Comparison of ENCODE assay signal across 30 cellular contexts in genomic region chr22:23133922-23134321, GRCh38. TPM values are rescaled to one million over a fixed set of nuclear protein-coding genes. Genes with fewer than 3 reads are reported as not detected.
"Had no signal": no experiment of that assay in that cellular context is flagged by ENCODE, and none has a peak within 500 bp of the region (broad histone marks: within the 10 kb centered on the region; RNA-seq: fewer than 3 reads in every experiment).

No MANE protein-coding gene starts in this region.

- H3K4me1 ChIP-seq: parathyroid adenoma had no signal

- ATAC-seq: left colon; lower lobe of right lung; naive thymus-derived CD8-positive, alpha-beta T cell; sciatic nerve; stimulated activated naive B cell treated with anti-CD40 and anti-IgM and Interleukin-4, amounts not matched to agents 10 μg/mL and 1 μg/mL and 100 μg/mL, for 72 hours had no signal

- H3K9me3 ChIP-seq: left ventricle myocardium inferior, lower lobe of right lung, thoracic aorta, tibial nerve, upper lobe of left lung had no signal

- H3K4me2 ChIP-seq: hepatocyte, smooth muscle cell had no signal

- H3K79me2 ChIP-seq: hepatocyte, parathyroid adenoma had no signal

- H3K4me3 Mint-ChIP-seq: central memory CD8-positive, alpha-beta T cell; naive thymus-derived CD8-positive, alpha-beta T cell; neural crest cell; stimulated activated naive B cell treated with anti-CD40 and anti-IgM and Interleukin-4, amounts not matched to agents 10 μg/mL and 1 μg/mL and 100 μg/mL, for 72 hours; stimulated activated naive CD8-positive, alpha-beta T cell treated with anti-CD3 and anti-CD28 coated beads, Interleukin-15, Interleukin-2, amounts not matched to agents 100 ng/mL and 50 ng/mL, for 24 hours had no signal

- H3K27ac Mint-ChIP-seq: progenitor cell of endocrine pancreas; stimulated activated naive B cell treated with anti-CD40 and anti-IgM and Interleukin-4, amounts not matched to agents 10 μg/mL and 1 μg/mL and 100 μg/mL, for 72 hours; stimulated activated naive CD8-positive, alpha-beta T cell treated with anti-CD3 and anti-CD28 coated beads, Interleukin-15, Interleukin-2, amounts not matched to agents 100 ng/mL and 50 ng/mL, for 24 hours had no signal

- H3K27me3 ChIP-seq: hepatocyte, tibial nerve, upper lobe of left lung had no signal

- H3K9me3 Mint-ChIP-seq: central memory CD8-positive, alpha-beta T cell; naive thymus-derived CD8-positive, alpha-beta T cell; neural crest cell; stimulated activated naive B cell treated with anti-CD40 and anti-IgM and Interleukin-4, amounts not matched to agents 10 μg/mL and 1 μg/mL and 100 μg/mL, for 72 hours; stimulated activated naive CD8-positive, alpha-beta T cell treated with anti-CD3 and anti-CD28 coated beads, Interleukin-15, Interleukin-2, amounts not matched to agents 100 ng/mL and 50 ng/mL, for 24 hours had no signal

- H3K36me3 ChIP-seq: left ventricle myocardium inferior, lower lobe of right lung, thoracic aorta, tibial nerve, upper lobe of left lung had no signal

- H3K27me3 Mint-ChIP-seq: central memory CD8-positive, alpha-beta T cell; naive thymus-derived CD8-positive, alpha-beta T cell; progenitor cell of endocrine pancreas; stimulated activated naive B cell treated with anti-CD40 and anti-IgM and Interleukin-4, amounts not matched to agents 10 μg/mL and 1 μg/mL and 100 μg/mL, for 72 hours; stimulated activated naive CD8-positive, alpha-beta T cell treated with anti-CD3 and anti-CD28 coated beads, Interleukin-15, Interleukin-2, amounts not matched to agents 100 ng/mL and 50 ng/mL, for 24 hours had no signal

- H3K27ac ChIP-seq: coronary artery, hepatocyte, left ventricle myocardium inferior, lower lobe of right lung, parathyroid adenoma, thoracic aorta, tibial nerve, upper lobe of left lung had no signal

- H2AFZ ChIP-seq: hepatocyte, parathyroid adenoma had no signal

- DNase-seq: dermis blood vessel endothelial cell; effector memory CD4-positive, alpha-beta T cell; kidney glomerular epithelial cell; left colon; left ventricle myocardium inferior; lower lobe of right lung; naive thymus-derived CD8-positive, alpha-beta T cell; stimulated activated CD4-positive, alpha-beta T cell treated with anti-CD3 and anti-CD28 coated beads, Interleukin-12 subunit alpha, Interleukin-12 subunit beta, amount 100 ng/mL, for 4 hours; stimulated activated CD4-positive, alpha-beta T cell treated with anti-CD3 and anti-CD28 coated beads, Interleukin-2, amount 100 ng/mL, for 24 hours; stimulated activated CD4-positive, alpha-beta T cell treated with anti-CD3 and anti-CD28 coated beads, Interleukin-4, amount 100 ng/mL, for 4 hours; stimulated activated naive B cell treated with anti-CD40 and anti-IgM and Interleukin-4, amounts not matched to agents 10 μg/mL and 1 μg/mL and 100 μg/mL, for 72 hours; upper lobe of left lung had no signal

- H3K4me3 ChIP-seq: coronary artery, hepatocyte, left ventricle myocardium inferior, lower lobe of right lung, smooth muscle cell, thoracic aorta, tibial nerve, upper lobe of left lung had no signal

- FAIRE-seq: endometrium, frontal cortex, islet of Langerhans, urothelium cell line had no signal

- H3K4me1 Mint-ChIP-seq: neural crest cell had no signal

- H3K9ac ChIP-seq: parathyroid adenoma had no signal

- H3K36me3 Mint-ChIP-seq: naive thymus-derived CD8-positive, alpha-beta T cell; stimulated activated naive B cell treated with anti-CD40 and anti-IgM and Interleukin-4, amounts not matched to agents 10 μg/mL and 1 μg/mL and 100 μg/mL, for 72 hours had no signal

RNA-seq across cellular contexts. Expression of gene RSPH14, which starts 7.9 kb away (rescaled TPM):
- total RNA-seq: hepatocyte, left ventricle myocardium inferior, mesenteric fat pad, myocyte, osteoblast, smooth muscle cell had no signal
